9 cellular contexts compared by ENCODE assay signal in the genomic region with DNA sequence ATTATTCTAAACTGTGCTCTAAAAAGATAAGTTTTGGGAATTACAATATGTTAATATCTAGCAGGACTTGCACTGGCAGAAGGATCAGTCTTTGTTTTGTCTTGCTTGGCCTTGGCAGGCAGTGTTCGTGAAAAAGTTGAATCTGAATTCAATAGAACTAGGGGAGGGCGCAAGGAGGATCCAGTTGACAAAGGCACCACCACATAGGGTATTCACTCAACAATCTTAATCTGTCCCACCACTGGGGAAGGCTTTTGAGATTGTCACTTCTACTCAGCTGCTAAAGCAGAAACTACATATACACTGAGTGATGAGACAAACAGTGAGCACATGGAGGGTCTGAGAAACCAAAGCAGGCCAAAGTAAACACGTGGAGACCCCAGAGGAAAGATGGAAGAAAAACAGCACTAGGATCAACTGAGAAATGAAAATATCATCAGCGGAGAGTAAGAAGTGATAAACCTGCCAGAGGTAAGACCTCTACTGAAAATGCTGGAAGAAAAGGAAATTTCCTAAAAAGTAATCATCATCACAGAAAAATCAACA. TPM values are rescaled to one million over a fixed set of nuclear protein-coding genes. Genes with fewer than 3 reads are reported as not detected.
DNase-seq lines count a peak whose midpoint lies in the region; ATAC-seq and TF ChIP-seq lines count a peak whose summit lies in the region.
"Had no signal": no experiment of that assay in that cellular context is flagged by ENCODE, and none has a peak within 500 bp of the region (broad histone marks: within the 10 kb centered on the region; RNA-seq: fewer than 3 reads in every experiment).

No MANE protein-coding gene starts in this region.

- no peak overlapping the region for H3K27ac Mint-ChIP-seq in activated CD8-positive, alpha-beta T cell treated with anti-CD3 and anti-CD28 coated beads for 36 hours
- no peak overlapping the region for H3K27ac Mint-ChIP-seq in activated CD8-positive, alpha-beta T cell treated with anti-CD3 and anti-CD28 coated beads, Interleukin-2, amount 10 ng/mL, durations not matched to agents 7 days and 5 days

- H3K4me1 ChIP-seq in spleen = peaks cover 37 to 74% (median 61%) of the 10 kb centered on the region in 6 donors

- H3K4me3 ChIP-seq in fibroblast of pulmonary artery (replicated peaks; ENCODE audit: low read depth, low read length) (peak overlapping the region; percentile 1), spleen (peak overlapping the region in 3 of 8 donors; percentile 79 to 92 (median 90))

- WGBS in spleen, 5 donors = 63 to 84% (median 80%) methylated on average over 4 of the region's 4 CpGs

- no peaks in the 10 kb centered on the region for H3K27me3 ChIP-seq in spleen (replicated peaks in 1 of 7)
- H3K27me3 ChIP-seq: uterus had no signal

- CTCF ChIA-PET in activated CD8-positive, alpha-beta T cell treated with anti-CD3 and anti-CD28 coated beads for 36 hours (lab: Charles Lee) = interaction anchor here (1.4 kb wide), 1 partner anchor 91 kb away, joined by 3 read pairs; no protein-coding TSS in a partner anchor
- CTCF ChIA-PET in activated CD8-positive, alpha-beta T cell treated with anti-CD3 and anti-CD28 coated beads, Interleukin-2, amount 10 ng/mL, durations not matched to agents 7 days and 5 days (lab: Charles Lee) = interaction anchor here (1.5 kb wide), 1 partner anchor 10 kb away, joined by 3 read pairs; no protein-coding TSS in a partner anchor

- no peaks in the 10 kb centered on the region for H3K9me3 ChIP-seq in spleen
- H3K9me3 ChIP-seq: uterus had no signal

- peaks cover 45% of the 10 kb centered on the region for H3K4me1 Mint-ChIP-seq in activated CD8-positive, alpha-beta T cell treated with anti-CD3 and anti-CD28 coated beads for 36 hours (ENCODE audit: low read depth)
- H3K4me1 Mint-ChIP-seq in activated CD8-positive, alpha-beta T cell treated with anti-CD3 and anti-CD28 coated beads, Interleukin-2, amount 10 ng/mL, durations not matched to agents 7 days and 5 days (ENCODE audit: low read depth) = peaks cover 43% of the 10 kb centered on the region

- POLR2A ChIA-PET in activated CD8-positive, alpha-beta T cell treated with anti-CD3 and anti-CD28 coated beads for 36 hours (lab: Charles Lee) = interaction anchor here (1.0 to 1.4 kb wide), 2 partner anchors 10 to 12 kb away, joined by 4 to 5 read pairs; no protein-coding TSS in a partner anchor
- POLR2A ChIA-PET in activated CD8-positive, alpha-beta T cell treated with anti-CD3 and anti-CD28 coated beads, Interleukin-2, amount 10 ng/mL, durations not matched to agents 7 days and 5 days (lab: Charles Lee) = interaction anchor here (0.6 kb wide), 1 partner anchor 162 kb away, joined by 4 read pairs; no protein-coding TSS in a partner anchor

- H3K9me3 Mint-ChIP-seq in activated CD8-positive, alpha-beta T cell treated with anti-CD3 and anti-CD28 coated beads for 36 hours = no peaks in the 10 kb centered on the region
- no peaks in the 10 kb centered on the region for H3K9me3 Mint-ChIP-seq in activated CD8-positive, alpha-beta T cell treated with anti-CD3 and anti-CD28 coated beads, Interleukin-2, amount 10 ng/mL, durations not matched to agents 7 days and 5 days (ENCODE audit: insufficient read depth)

- H3K36me3 ChIP-seq in spleen = no peaks in the 10 kb centered on the region
- H3K36me3 ChIP-seq: uterus had no signal

- intact Hi-C loops in activated CD8-positive, alpha-beta T cell treated with anti-CD3 and anti-CD28 coated beads for 36 hours (cut with micrococcal nuclease) = no loop called here
- intact Hi-C loops in spleen (cut with DNase I; ENCODE audit: low total_unique reads) = no loop called here

- peak overlapping the region in 6 of 8 donors; percentile 84 to 93 (median 90) for H3K27ac ChIP-seq in spleen

- TF ChIP-seq POLR2A in Raji (IDR thresholded peaks at IDR 0.05; ENCODE audit: insufficient read depth, low read depth, low read length) = peak; percentile 6; the same call in 1 of the 2 replicates
- no peak for TF ChIP-seq POLR2A in spleen (IDR thresholded peaks at IDR 0.05)

- H3K4me3 Mint-ChIP-seq in activated CD8-positive, alpha-beta T cell treated with anti-CD3 and anti-CD28 coated beads for 36 hours = peak overlapping the region; percentile 33
- no peak overlapping the region for H3K4me3 Mint-ChIP-seq in activated CD8-positive, alpha-beta T cell treated with anti-CD3 and anti-CD28 coated beads, Interleukin-2, amount 10 ng/mL, durations not matched to agents 7 days and 5 days

- H3K36me3 Mint-ChIP-seq in activated CD8-positive, alpha-beta T cell treated with anti-CD3 and anti-CD28 coated beads for 36 hours (ENCODE audit: low read depth) = peaks cover 5% of the 10 kb centered on the region
- peaks cover 8% of the 10 kb centered on the region for H3K36me3 Mint-ChIP-seq in activated CD8-positive, alpha-beta T cell treated with anti-CD3 and anti-CD28 coated beads, Interleukin-2, amount 10 ng/mL, durations not matched to agents 7 days and 5 days (ENCODE audit: low read depth)

- no peaks in the 10 kb centered on the region for H3K27me3 Mint-ChIP-seq in activated CD8-positive, alpha-beta T cell treated with anti-CD3 and anti-CD28 coated beads for 36 hours
- no peaks in the 10 kb centered on the region for H3K27me3 Mint-ChIP-seq in activated CD8-positive, alpha-beta T cell treated with anti-CD3 and anti-CD28 coated beads, Interleukin-2, amount 10 ng/mL, durations not matched to agents 7 days and 5 days (ENCODE audit: low read depth)

- no peak for DNase-seq in activated CD8-positive, alpha-beta T cell treated with anti-CD3 and anti-CD28 coated beads for 36 hours
- DNase-seq in activated CD8-positive, alpha-beta T cell treated with anti-CD3 and anti-CD28 coated beads, Interleukin-2, amount 10 ng/mL, durations not matched to agents 7 days and 5 days = no peak
- DNase-seq in fibroblast of pulmonary artery (ENCODE audit: low read depth) (no peak), spleen (no peak)
- DNase-seq in activated effector memory CD4-positive, alpha-beta T cell treated with Interleukin-2 at 50 U/mL for 16 hours = no peak
- no peak for DNase-seq in stimulated activated CD4-positive, alpha-beta T cell treated with anti-CD3 and anti-CD28 coated beads, Interleukin-1b, Interleukin-23, amount 100 ng/mL, for 48 hours
- DNase-seq: uterus had no signal

- no peak for TF ChIP-seq CTCF in activated CD8-positive, alpha-beta T cell treated with anti-CD3 and anti-CD28 coated beads for 36 hours (IDR thresholded peaks at IDR 0.05)
- no peak for TF ChIP-seq CTCF in fibroblast of pulmonary artery (IDR thresholded peaks at IDR 0.05; ENCODE audit: low read length, missing control alignments)
- no peak for TF ChIP-seq CTCF in spleen (IDR thresholded peaks at IDR 0.05 in 8 of 11, conservative IDR thresholded peaks at IDR 0.05 in 3 of 11)

- ATAC-seq in activated CD8-positive, alpha-beta T cell treated with anti-CD3 and anti-CD28 coated beads for 36 hours = no peak
- ATAC-seq in activated CD8-positive, alpha-beta T cell treated with anti-CD3 and anti-CD28 coated beads, Interleukin-2, amount 10 ng/mL, durations not matched to agents 7 days and 5 days = no peak
- no peak for ATAC-seq in HG02623 (IDR thresholded peaks at IDR 0.05; ENCODE audit: unreplicated experiment)

RNA-seq across cellular contexts. Expression of a gene that starts 2.4 kb away (rescaled TPM):
- total RNA-seq in activated CD8-positive, alpha-beta T cell treated with anti-CD3 and anti-CD28 coated beads for 36 hours = 10 to 100 TPM; 35.9 to 41.6 TPM
- 10 to 100 TPM; 39.0 to 47.5 TPM for total RNA-seq in activated CD8-positive, alpha-beta T cell treated with anti-CD3 and anti-CD28 coated beads, Interleukin-2, amount 10 ng/mL, durations not matched to agents 7 days and 5 days
- total RNA-seq in spleen = 100 to 1,000 TPM in 5 of 7 donors, 10 to 100 TPM in 2; 88.5 to 249 (median 126) TPM
- 10 to 100 TPM; 48.1 to 74.4 (median 56.2) TPM for polyA plus RNA-seq in spleen

RNA-seq across cellular contexts. Expression of a gene that starts 28.2 kb away (rescaled TPM):
- total RNA-seq in activated CD8-positive, alpha-beta T cell treated with anti-CD3 and anti-CD28 coated beads for 36 hours = 100 to 1,000 TPM; 296 to 306 TPM
- total RNA-seq in activated CD8-positive, alpha-beta T cell treated with anti-CD3 and anti-CD28 coated beads, Interleukin-2, amount 10 ng/mL, durations not matched to agents 7 days and 5 days = 100 to 1,000 TPM; 237 TPM
- 10 to 100 TPM; 52.8 to 93.0 (median 83.2) TPM for total RNA-seq in spleen
- polyA plus RNA-seq in spleen = 10 to 100 TPM; 19.4 to 36.8 (median 29.2) TPM

RNA-seq across cellular contexts. Expression of a gene that starts 28.4 kb away (rescaled TPM):
- 10 to 100 TPM; 51.0 to 59.2 TPM for total RNA-seq in activated CD8-positive, alpha-beta T cell treated with anti-CD3 and anti-CD28 coated beads for 36 hours
- 10 to 100 TPM; 41.8 to 42.0 TPM for total RNA-seq in activated CD8-positive, alpha-beta T cell treated with anti-CD3 and anti-CD28 coated beads, Interleukin-2, amount 10 ng/mL, durations not matched to agents 7 days and 5 days
- 10 to 100 TPM; 22.8 to 34.7 (median 30.5) TPM for total RNA-seq in spleen
- polyA plus RNA-seq in spleen = 10 to 100 TPM in 2 of 3 donors, 1 to 10 TPM in 1; 6.9 to 11.6 (median 10.3) TPM
